20 cellular contexts compared by ENCODE assay signal in the genomic region with DNA sequence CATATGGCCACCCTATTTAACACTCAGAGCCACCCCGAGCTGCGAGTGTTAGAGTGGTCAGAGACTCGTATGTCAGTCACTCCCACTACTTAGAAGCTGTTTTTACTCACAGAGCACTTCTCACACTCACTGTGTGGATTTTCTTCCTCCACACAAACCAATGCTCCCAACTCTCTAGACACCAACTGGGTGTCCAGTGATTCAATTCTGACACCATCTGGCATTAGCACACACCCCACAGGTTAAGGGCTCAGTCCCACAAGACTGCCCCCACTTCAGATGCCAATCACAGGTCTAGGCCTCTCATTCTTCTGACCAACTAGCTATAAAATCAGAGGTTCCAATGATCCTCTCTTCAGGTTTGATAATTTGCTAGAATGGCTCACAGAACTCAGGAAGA.
"Had no signal": no experiment of that assay in that cellular context is flagged by ENCODE, and none has a peak within 500 bp of the region (broad histone marks: within the 10 kb centered on the region; RNA-seq: fewer than 3 reads in every experiment).

No MANE protein-coding gene starts in this region.

- H3K4me3 ChIP-seq: body of pancreas, ovary, psoas muscle, SK-N-MC, thoracic aorta had no signal

- H3K4me1 ChIP-seq: body of pancreas had no signal

- H3K27ac ChIP-seq: body of pancreas, ovary, psoas muscle, SK-N-MC, thoracic aorta had no signal

- H3K9me3 ChIP-seq: body of pancreas, ovary, psoas muscle, thoracic aorta had no signal

- H3K9me3 Mint-ChIP-seq: activated CD4-positive, alpha-beta memory T cell treated with anti-CD3 and anti-CD28 coated beads, Interleukin-2, amount 10 ng/mL, durations not matched to agents 7 days and 5 days; activated naive CD4-positive, alpha-beta T cell treated with anti-CD3 and anti-CD28 coated beads for 36 hours; activated T-cell treated with anti-CD3 and anti-CD28 coated beads, Interleukin-2, amount 50 U/mL, for 24 hours; activated T-helper 2 cell treated with anti-CD3 and anti-CD28 coated beads, Interferon-gamma antibody, Interleukin-2, Interleukin-4, amounts not matched to agents 10 μg/mL and 5 μg/mL and 100 μg/mL, durations not matched to agents 14 hours and 24 hours and 36 hours; naive B cell; stimulated activated effector memory CD8-positive, alpha-beta T cell treated with anti-CD3 and anti-CD28 coated beads, Interleukin-12 subunit alpha, Interleukin-12 subunit beta, amount 100 ng/mL, for 72 hours had no signal

- H3K36me3 Mint-ChIP-seq: stimulated activated effector memory CD8-positive, alpha-beta T cell treated with anti-CD3 and anti-CD28 coated beads, Interleukin-12 subunit alpha, Interleukin-12 subunit beta, amount 100 ng/mL, for 72 hours had no signal

- DNase-seq: activated CD4-positive, alpha-beta memory T cell treated with anti-CD3 and anti-CD28 coated beads, Interleukin-2, amount 10 ng/mL, durations not matched to agents 7 days and 5 days; activated CD4-positive, alpha-beta T cell treated with anti-CD3 and anti-CD28 coated beads for 36 hours; activated naive CD4-positive, alpha-beta T cell treated with anti-CD3 and anti-CD28 coated beads for 36 hours; activated T-cell treated with anti-CD3 and anti-CD28 coated beads, Interleukin-2, amount 50 U/mL, for 24 hours; body of pancreas; central memory CD4-positive, alpha-beta T cell; hippocampal formation; islet precursor cell; naive B cell; ovary; psoas muscle; right cardiac atrium; small intestine; stimulated activated CD4-positive, alpha-beta T cell treated with anti-CD3 and anti-CD28 coated beads, Interleukin-4, amount 100 ng/mL, for 1 hour had no signal

- FAIRE-seq: colon, small intestine, TTC549 had no signal

- H3K27ac Mint-ChIP-seq: activated CD4-positive, alpha-beta memory T cell treated with anti-CD3 and anti-CD28 coated beads, Interleukin-2, amount 10 ng/mL, durations not matched to agents 7 days and 5 days; activated CD4-positive, alpha-beta T cell treated with anti-CD3 and anti-CD28 coated beads for 36 hours; activated naive CD4-positive, alpha-beta T cell treated with anti-CD3 and anti-CD28 coated beads for 36 hours; activated T-cell treated with anti-CD3 and anti-CD28 coated beads, Interleukin-2, amount 50 U/mL, for 24 hours; activated T-helper 2 cell treated with anti-CD3 and anti-CD28 coated beads, Interferon-gamma antibody, Interleukin-2, Interleukin-4, amounts not matched to agents 10 μg/mL and 5 μg/mL and 100 μg/mL, durations not matched to agents 14 hours and 24 hours and 36 hours; naive B cell; stimulated activated effector memory CD8-positive, alpha-beta T cell treated with anti-CD3 and anti-CD28 coated beads, Interleukin-12 subunit alpha, Interleukin-12 subunit beta, amount 100 ng/mL, for 72 hours had no signal

- ATAC-seq: activated CD4-positive, alpha-beta T cell treated with anti-CD3 and anti-CD28 coated beads for 36 hours; body of pancreas; psoas muscle; right cardiac atrium; stimulated activated effector memory CD8-positive, alpha-beta T cell treated with anti-CD3 and anti-CD28 coated beads, Interleukin-12 subunit alpha, Interleukin-12 subunit beta, amount 100 ng/mL, for 72 hours had no signal

- H3K36me3 ChIP-seq: ovary, thoracic aorta had no signal

- H3K4me3 Mint-ChIP-seq: activated CD4-positive, alpha-beta memory T cell treated with anti-CD3 and anti-CD28 coated beads, Interleukin-2, amount 10 ng/mL, durations not matched to agents 7 days and 5 days; activated CD4-positive, alpha-beta T cell treated with anti-CD3 and anti-CD28 coated beads for 36 hours; activated naive CD4-positive, alpha-beta T cell treated with anti-CD3 and anti-CD28 coated beads for 36 hours; activated T-cell treated with anti-CD3 and anti-CD28 coated beads, Interleukin-2, amount 50 U/mL, for 24 hours; naive B cell; stimulated activated effector memory CD8-positive, alpha-beta T cell treated with anti-CD3 and anti-CD28 coated beads, Interleukin-12 subunit alpha, Interleukin-12 subunit beta, amount 100 ng/mL, for 72 hours had no signal

- H3K4me1 Mint-ChIP-seq: activated CD4-positive, alpha-beta T cell treated with anti-CD3 and anti-CD28 coated beads for 36 hours; naive B cell; stimulated activated effector memory CD8-positive, alpha-beta T cell treated with anti-CD3 and anti-CD28 coated beads, Interleukin-12 subunit alpha, Interleukin-12 subunit beta, amount 100 ng/mL, for 72 hours had no signal

- H3K27me3 ChIP-seq: body of pancreas, ovary had no signal

- H3K27me3 Mint-ChIP-seq: activated CD4-positive, alpha-beta memory T cell treated with anti-CD3 and anti-CD28 coated beads, Interleukin-2, amount 10 ng/mL, durations not matched to agents 7 days and 5 days; activated CD4-positive, alpha-beta T cell treated with anti-CD3 and anti-CD28 coated beads for 36 hours; activated T-cell treated with anti-CD3 and anti-CD28 coated beads, Interleukin-2, amount 50 U/mL, for 24 hours; naive B cell had no signal
